In genomic region chr11:78416285-78417174, GRCh38 we compare ENCODE assay signal across 8 cellular contexts. TPM values are rescaled to one million over a fixed set of nuclear protein-coding genes. Genes with fewer than 3 reads are reported as not detected.
DNase-seq lines count a peak whose midpoint lies in the region; ATAC-seq and TF ChIP-seq lines count a peak whose summit lies in the region.

No MANE protein-coding gene starts in this region.

- no peaks in the 10 kb centered on the region for H3K9me3 ChIP-seq in prostate gland

- intact Hi-C loops in left ventricle myocardium superior (cut with micrococcal nuclease) = loop anchor here (5.0 to 10.0 kb wide), 3 partner anchors 99 to 192 kb away; no protein-coding TSS in a partner anchor
- intact Hi-C loops in prostate gland (cut with DNase I) = loop anchor here (5.0 to 10.0 kb wide), 2 partner anchors 102 to 146 kb away; no protein-coding TSS in a partner anchor

- H3K4me1 ChIP-seq in prostate gland (replicated peaks) (no peaks in the 10 kb centered on the region), urinary bladder (ENCODE audit: insufficient read depth) (no peaks in the 10 kb centered on the region)

- DNase-seq in GM12864 (ENCODE audit: low read depth) = no peak
- DNase-seq in NCI-H1436 (lab: John Stamatoyannopoulos, UW) = peak; percentile 80
- DNase-seq in T-helper 1 cell = peak; percentile 43 to 83 (median 60)
- peak; percentile 72 for DNase-seq in amniotic epithelial cell (ENCODE audit: low read depth)
- peak; percentile 86 for DNase-seq in left ventricle myocardium superior
- DNase-seq in prostate gland (ENCODE audit: low spot score) = peak; percentile 50

- no peaks in the 10 kb centered on the region for H3K27me3 ChIP-seq in prostate gland (replicated peaks; ENCODE audit: insufficient read depth)

- no peaks in the 10 kb centered on the region for H3K36me3 ChIP-seq in prostate gland
- H3K36me3 ChIP-seq in urinary bladder (ENCODE audit: insufficient read depth) = no peaks in the 10 kb centered on the region

- ATAC-seq in HG02852 (IDR thresholded peaks at IDR 0.05; ENCODE audit: unreplicated experiment) = peak; percentile 58
- ATAC-seq in left ventricle myocardium superior = peak; percentile 74

- H3K27ac ChIP-seq in prostate gland (peak overlapping the region; percentile 85 to 87), urinary bladder (ENCODE audit: low read depth) (peak overlapping the region; percentile 97)

- WGBS in prostate gland = 2% methylated on average over 38 of the region's 38 CpGs
- WGBS in urinary bladder = 1% methylated on average over 38 of the region's 38 CpGs

- peak; percentile 66 for TF ChIP-seq CTCF in GM12864 (IDR thresholded peaks at IDR 0.05; ENCODE audit: low read depth, low read length, missing control alignments)
- TF ChIP-seq CTCF in prostate gland (IDR thresholded peaks at IDR 0.05) = peak in 2 of 4 experiments; percentile 39 to 54

- peak; percentile 64 for TF ChIP-seq POLR2A in prostate gland (IDR thresholded peaks at IDR 0.05)

- peak overlapping the region; percentile 65 for H3K4me3 ChIP-seq in GM12864 (ENCODE audit: low read depth, low read length)
- H3K4me3 ChIP-seq in prostate gland = peak overlapping the region; percentile 56 to 77
- peak overlapping the region; percentile 94 for H3K4me3 ChIP-seq in urinary bladder (ENCODE audit: low read depth, low read length)

RNA-seq across cellular contexts. Expression of gene GAB2, which starts 1.1 kb away (rescaled TPM):
- 17.2 TPM for total RNA-seq in left ventricle myocardium superior
- 10 to 100 TPM in 1 of 2 donors, 1 to 10 TPM in 1; 7.4 to 12.8 TPM for total RNA-seq in prostate gland
- total RNA-seq in urinary bladder = 16.8 TPM
- 13.2 TPM for polyA plus RNA-seq in urinary bladder
